ENCODE assay signal across 1 cellular context in genomic region chr3:14822134-14822533, GRCh38.
A peak's percentile ranks its signal among the peaks of the same experiment; 100 is the strongest.
TF ChIP-seq lines count a peak whose summit lies in the region.

No MANE protein-coding gene starts in this region.

TF ChIP-seq in HEK293, 187 proteins besides CTCF, POLR2A, EP300 and RAD21 (continued from another document):
- TF ChIP-seq ZNF776 (tag by site-specific recombination; IDR thresholded peaks at IDR 0.05; ENCODE audit: borderline replicate concordance) (no peak), ZBTB21 (tag by site-specific recombination; IDR thresholded peaks at IDR 0.05) (no peak), GLIS1 (tag by site-specific recombination; IDR thresholded peaks at IDR 0.05) (no peak), SCRT1 (tag by site-specific recombination; IDR thresholded peaks at IDR 0.05; ENCODE audit: borderline replicate concordance) (no peak), OSR2 (tag by site-specific recombination; IDR thresholded peaks at IDR 0.05) (0 out of 2 replicates have a peak, but pooled peaks have one; percentile 56), KLF16 (tag by site-specific recombination; IDR thresholded peaks at IDR 0.05) (no peak), WT1 (tag by site-specific recombination; IDR thresholded peaks at IDR 0.05) (no peak), ZNF791 (tag by site-specific recombination; IDR thresholded peaks at IDR 0.05) (no peak), ZNF664 (tag by site-specific recombination; IDR thresholded peaks at IDR 0.05) (peak; percentile 67), ZNF274 (IDR thresholded peaks at IDR 0.05; ENCODE audit: low read length) (no peak), ZNF274 (tag by site-specific recombination; IDR thresholded peaks at IDR 0.05; ENCODE audit: borderline replicate concordance) (no peak), ZNF626 (tag by site-specific recombination; IDR thresholded peaks at IDR 0.05) (no peak), EGR2 (tag by site-specific recombination; IDR thresholded peaks at IDR 0.05; ENCODE audit: low read depth) (no peak), ZBTB1 (tag by site-specific recombination; IDR thresholded peaks at IDR 0.05) (no peak), KLF9 (tag by site-specific recombination; IDR thresholded peaks at IDR 0.05; ENCODE audit: low read depth) (no peak), ZNF785 (tag by site-specific recombination; IDR thresholded peaks at IDR 0.05) (no peak), TRIM28 (IDR thresholded peaks at IDR 0.05; ENCODE audit: borderline replicate concordance, low read length) (no peak), GFI1B (tag by site-specific recombination; IDR thresholded peaks at IDR 0.05) (no peak), ZSCAN16 (tag by site-specific recombination; IDR thresholded peaks at IDR 0.05) (no peak), ZNF843 (tag by site-specific recombination; IDR thresholded peaks at IDR 0.05) (0 out of 2 replicates have a peak, but pooled peaks have one; percentile 19), KLF1 (tag by site-specific recombination; IDR thresholded peaks at IDR 0.05) (no peak), ZNF335 (tag by site-specific recombination; conservative IDR thresholded peaks at IDR 0.05) (no peak), ZNF23 (tag by site-specific recombination; IDR thresholded peaks at IDR 0.05; ENCODE audit: borderline replicate concordance) (no peak), ZNF112 (tag by site-specific recombination; IDR thresholded peaks at IDR 0.05) (no peak), ZNF501 (tag by site-specific recombination; IDR thresholded peaks at IDR 0.05) (no peak), ZBTB26 (tag by site-specific recombination; optimal IDR thresholded peaks at IDR 0.05) (no peak)
- TF ChIP-seq, protein P1, sequence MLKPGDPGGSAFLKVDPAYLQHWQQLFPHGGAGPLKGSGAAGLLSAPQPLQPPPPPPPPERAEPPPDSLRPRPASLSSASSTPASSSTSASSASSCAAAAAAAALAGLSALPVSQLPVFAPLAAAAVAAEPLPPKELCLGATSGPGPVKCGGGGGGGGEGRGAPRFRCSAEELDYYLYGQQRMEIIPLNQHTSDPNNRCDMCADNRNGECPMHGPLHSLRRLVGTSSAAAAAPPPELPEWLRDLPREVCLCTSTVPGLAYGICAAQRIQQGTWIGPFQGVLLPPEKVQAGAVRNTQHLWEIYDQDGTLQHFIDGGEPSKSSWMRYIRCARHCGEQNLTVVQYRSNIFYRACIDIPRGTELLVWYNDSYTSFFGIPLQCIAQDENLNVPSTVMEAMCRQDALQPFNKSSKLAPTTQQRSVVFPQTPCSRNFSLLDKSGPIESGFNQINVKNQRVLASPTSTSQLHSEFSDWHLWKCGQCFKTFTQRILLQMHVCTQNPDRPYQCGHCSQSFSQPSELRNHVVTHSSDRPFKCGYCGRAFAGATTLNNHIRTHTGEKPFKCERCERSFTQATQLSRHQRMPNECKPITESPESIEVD (tag by site-specific recombination; IDR thresholded peaks at IDR 0.05): peak; percentile 85; the same call in 1 of the 2 replicates
